In genomic region chr1:3292868-3293562, GRCh38 we compare ENCODE assay signal across 1 cellular context.
TF ChIP-seq lines count a peak whose summit lies in the region.

No MANE protein-coding gene starts in this region.

TF ChIP-seq in HepG2, 621 proteins besides CTCF, POLR2A, EP300 and RAD21 (continued from another document and continues in another):
- TF ChIP-seq KIAA2018 (CRISPR knock-in tag; IDR thresholded peaks at IDR 0.05; ENCODE audit: borderline replicate concordance), result no peak
- TF ChIP-seq RFX3 (CRISPR knock-in tag; IDR thresholded peaks at IDR 0.05), result 0 out of 2 replicates have a peak, but pooled peaks have one; percentile 26
- no peak for TF ChIP-seq ZNF407 (CRISPR knock-in tag; IDR thresholded peaks at IDR 0.05; ENCODE audit: not compliant biosample characterization)
- TF ChIP-seq ARID5B (CRISPR knock-in tag; IDR thresholded peaks at IDR 0.05), result peak; percentile 84
- TF ChIP-seq SRSF1 (optimal IDR thresholded peaks at IDR 0.05; ENCODE audit: low read depth, low read length), result no peak
- TF ChIP-seq TBX3 (IDR thresholded peaks at IDR 0.05; ENCODE audit: borderline replicate concordance), result peak; percentile 38; the same call in 1 of the 2 replicates
- TF ChIP-seq MLX (CRISPR knock-in tag; IDR thresholded peaks at IDR 0.05), result peak; percentile 91
- no peak for TF ChIP-seq SOX6 (IDR thresholded peaks at IDR 0.05)
- peak; percentile 61 for TF ChIP-seq SOX6 (CRISPR knock-in tag; IDR thresholded peaks at IDR 0.05)
- TF ChIP-seq ZNF564 (CRISPR knock-in tag; IDR thresholded peaks at IDR 0.05), result no peak
- TF ChIP-seq REXO4 (CRISPR knock-in tag; IDR thresholded peaks at IDR 0.05; ENCODE audit: borderline replicate concordance), result no peak
- TF ChIP-seq HNRNPL (IDR thresholded peaks at IDR 0.05; ENCODE audit: low read depth, low read length), result 0 out of 2 replicates have a peak, but pooled peaks have one; percentile 30
- peak; percentile 36 for TF ChIP-seq TBL1XR1 (IDR thresholded peaks at IDR 0.05; ENCODE audit: borderline replicate concordance, low read length, partially characterized antibody)
- no peak for TF ChIP-seq ZBTB39 (CRISPR knock-in tag; IDR thresholded peaks at IDR 0.05)
- 0 out of 2 replicates have a peak, but pooled peaks have one; percentile 15 for TF ChIP-seq CREB1 (IDR thresholded peaks at IDR 0.05)
- TF ChIP-seq CREB1 (CRISPR knock-in tag; IDR thresholded peaks at IDR 0.05), result peak; percentile 81
- TF ChIP-seq YEATS2 (CRISPR knock-in tag; IDR thresholded peaks at IDR 0.05; ENCODE audit: borderline replicate concordance), result 0 out of 2 replicates have a peak, but pooled peaks have one; percentile 18
- 0 out of 2 replicates have a peak, but pooled peaks have one; percentile 10 for TF ChIP-seq ZNF317 (CRISPR knock-in tag; IDR thresholded peaks at IDR 0.05)
- no peak; the same call in 1 of the 2 replicates for TF ChIP-seq PAWR (CRISPR knock-in tag; IDR thresholded peaks at IDR 0.05; ENCODE audit: borderline replicate concordance)
- TF ChIP-seq ZFP90 (CRISPR knock-in tag; IDR thresholded peaks at IDR 0.05; ENCODE audit: borderline replicate concordance), result peak; percentile 76; the same call in 1 of the 2 replicates
- peak; percentile 84 for TF ChIP-seq ELF3 (CRISPR knock-in tag; IDR thresholded peaks at IDR 0.05)
- TF ChIP-seq TEAD3 (CRISPR knock-in tag; optimal IDR thresholded peaks at IDR 0.05; ENCODE audit: borderline replicate concordance), result peak; percentile 86
- TF ChIP-seq KDM5B (CRISPR knock-in tag; IDR thresholded peaks at IDR 0.05; ENCODE audit: borderline replicate concordance), result no peak
- no peak for TF ChIP-seq CC2D1A (CRISPR knock-in tag; IDR thresholded peaks at IDR 0.05)
- 0 out of 2 replicates have a peak, but pooled peaks have one; percentile 41 for TF ChIP-seq GZF1 (CRISPR knock-in tag; IDR thresholded peaks at IDR 0.05)
- TF ChIP-seq E2F2 (CRISPR knock-in tag; IDR thresholded peaks at IDR 0.05; ENCODE audit: borderline replicate concordance), result no peak
- TF ChIP-seq TCF7 (IDR thresholded peaks at IDR 0.05; ENCODE audit: low read depth), result peak; percentile 94
- 0 out of 2 replicates have a peak, but pooled peaks have one; percentile 39 for TF ChIP-seq NFIC (IDR thresholded peaks at IDR 0.05; ENCODE audit: low read length)
